ENCODE assay signal across 8 cellular contexts in genomic region chr4:40056722-40057539, GRCh38. TPM values are rescaled to one million over a fixed set of nuclear protein-coding genes. Genes with fewer than 3 reads are reported as not detected.
DNase-seq lines count a peak whose midpoint lies in the region; ATAC-seq and TF ChIP-seq lines count a peak whose summit lies in the region.

N4BP2 (plus strand) TSS chr4:40056850; CDS start chr4:40097341, 40,491 bp downstream.

- TF ChIP-seq POLR2A in GM18951 (IDR thresholded peaks at IDR 0.05; ENCODE audit: extremely low read depth, insufficient read depth, insufficient read length), result peak; percentile 62

- peak within 1 kb of the TSS; percentile 100 for H3K27ac Mint-ChIP-seq in activated CD4-positive, alpha-beta T cell treated with anti-CD3 and anti-CD28 coated beads for 36 hours

- in situ Hi-C loops in GM18951 (cut with MboI; ENCODE audit: low sequenced_read_pairs, unreplicated experiment), result loop anchor here (10.0 kb wide), 1 partner anchor 258 kb away; no protein-coding TSS in a partner anchor

- intact Hi-C loops in activated CD4-positive, alpha-beta T cell treated with anti-CD3 and anti-CD28 coated beads for 36 hours (cut with DNase I, micrococcal nuclease), result loop anchor here (1.0 to 10.0 kb wide), 24 partner anchors 65 to 874 kb away; partner anchors contain the start of genes PDS5A (in 2 of the 2), UBE2K (in 2 of the 2), LIAS (in 1 of the 2) and RPL9 (in 1 of the 2)

- H3K4me3 ChIP-seq in AG09309 (ENCODE audit: control insufficient read depth, low read depth, low read length), result peak within 1 kb of the TSS; percentile 89
- peak within 1 kb of the TSS; percentile 85 for H3K4me3 ChIP-seq in choroid plexus epithelial cell (ENCODE audit: low read depth, low read length)

- no peaks in the 10 kb centered on the region for H3K9me3 Mint-ChIP-seq in activated CD4-positive, alpha-beta T cell treated with anti-CD3 and anti-CD28 coated beads for 36 hours (ENCODE audit: low read depth)

- H3K4me3 Mint-ChIP-seq in activated CD4-positive, alpha-beta T cell treated with anti-CD3 and anti-CD28 coated beads for 36 hours, result peak within 1 kb of the TSS; percentile 92

- peaks cover 30% of the 10 kb centered on the region for H3K4me1 Mint-ChIP-seq in activated CD4-positive, alpha-beta T cell treated with anti-CD3 and anti-CD28 coated beads for 36 hours

- H3K36me3 Mint-ChIP-seq in activated CD4-positive, alpha-beta T cell treated with anti-CD3 and anti-CD28 coated beads for 36 hours (ENCODE audit: low read depth), result peaks cover 7% of the 10 kb centered on the region

- CTCF ChIA-PET in activated CD4-positive, alpha-beta T cell treated with anti-CD3 and anti-CD28 coated beads for 36 hours (lab: Charles Lee), result interaction anchor here (0.6 to 1.6 kb wide), 9 partner anchors 141 to 403 kb away, joined by 3 to 16 read pairs (median 5); no protein-coding TSS in a partner anchor

- no peak for DNase-seq in AG09309 (ENCODE audit: low read depth)
- peak; percentile 53 to 84 for DNase-seq in NCI-H446 (lab: John Stamatoyannopoulos, UW)
- peak; percentile 88 for DNase-seq in activated CD4-positive, alpha-beta T cell treated with anti-CD3 and anti-CD28 coated beads for 36 hours
- DNase-seq in choroid plexus epithelial cell (ENCODE audit: low read depth), result peak; percentile 87
- peak; percentile 97 for DNase-seq in left kidney (ENCODE audit: low read depth, low spot score)
- DNase-seq in stimulated activated CD4-positive, alpha-beta T cell treated with anti-CD3 and anti-CD28 coated beads, Interleukin-2, amount 100 ng/mL, for 24 hours, result peak; percentile 75 to 79

- peak; percentile 61 for ATAC-seq in HG03280 (IDR thresholded peaks at IDR 0.05; ENCODE audit: unreplicated experiment)
- peak; percentile 61 for ATAC-seq in activated CD4-positive, alpha-beta T cell treated with anti-CD3 and anti-CD28 coated beads for 36 hours

- POLR2A ChIA-PET in activated CD4-positive, alpha-beta T cell treated with anti-CD3 and anti-CD28 coated beads for 36 hours (lab: Charles Lee), result interaction anchor here (0.6 to 1.6 kb wide), 4 partner anchors 79 to 260 kb away, joined by 3 to 9 read pairs (median 5); partner anchors contain the start of gene PDS5A

- no peaks in the 10 kb centered on the region for H3K27me3 Mint-ChIP-seq in activated CD4-positive, alpha-beta T cell treated with anti-CD3 and anti-CD28 coated beads for 36 hours

- peak; percentile 48 for TF ChIP-seq CTCF in AG09309 (IDR thresholded peaks at IDR 0.05; ENCODE audit: control insufficient read depth, insufficient read depth, low read depth, low read length, missing control alignments)
- TF ChIP-seq CTCF in choroid plexus epithelial cell (conservative IDR thresholded peaks at IDR 0.05; ENCODE audit: low read depth, low read length), result peak; percentile 55

RNA-seq across cellular contexts. Expression of gene N4BP2, which starts in this region (rescaled TPM):
- 10 to 100 TPM; 16.2 to 23.2 TPM for total RNA-seq in activated CD4-positive, alpha-beta T cell treated with anti-CD3 and anti-CD28 coated beads for 36 hours
